ENCODE assay signal across 17 cellular contexts in genomic region chr7:39908973-39909372, GRCh38. TPM values are rescaled to one million over a fixed set of nuclear protein-coding genes. Genes with fewer than 3 reads are reported as not detected.
DNase-seq lines count a peak whose midpoint lies in the region; ATAC-seq and TF ChIP-seq lines count a peak whose summit lies in the region.
"Had no signal": no experiment of that assay in that cellular context is flagged by ENCODE, and none has a peak within 500 bp of the region (broad histone marks: within the 10 kb centered on the region; RNA-seq: fewer than 3 reads in every experiment).

No MANE protein-coding gene starts in this region.

- in situ Hi-C loops in Panc1 (cut with HindIII; ENCODE audit: low pct_unique_long_range_greater_than_20kb, low sequenced_read_pairs): no loop called here

- no peak for TF ChIP-seq POLR2A in esophagus muscularis mucosa (IDR thresholded peaks at IDR 0.05; ENCODE audit: low read depth)

- H3K9me3 ChIP-seq in Panc1 (ENCODE audit: control insufficient read depth, insufficient read depth, low read depth, low read length): no peaks in the 10 kb centered on the region
- peaks cover 0 to 17% (median 9%) of the 10 kb centered on the region in 4 donors for H3K9me3 ChIP-seq in esophagus muscularis mucosa
- H3K9me3 ChIP-seq: BE2C had no signal

- WGBS in esophagus muscularis mucosa: 93% methylated on average over 4 of the region's 4 CpGs

- no peak overlapping the region for H3K27ac ChIP-seq in GM23338 (ENCODE audit: low read depth)
- no peak overlapping the region for H3K27ac ChIP-seq in Panc1 (ENCODE audit: low read length)
- H3K27ac ChIP-seq in esophagus muscularis mucosa (replicated peaks in 1 of 4): no peak overlapping the region
- H3K27ac ChIP-seq: HL-60 had no signal

- no peak for TF ChIP-seq EP300 in esophagus muscularis mucosa (IDR thresholded peaks at IDR 0.05)

- no peak overlapping the region for H3K4me3 Mint-ChIP-seq in GM23338
- H3K4me3 Mint-ChIP-seq: CD4-positive, alpha-beta T cell; IgD-negative memory B cell had no signal

- H3K27me3 Mint-ChIP-seq in GM23338 (ENCODE audit: insufficient read depth, low read depth, poor library complexity): peaks cover 4% of the 10 kb centered on the region
- H3K27me3 Mint-ChIP-seq: CD4-positive, alpha-beta T cell; IgD-negative memory B cell had no signal

- CTCF ChIA-PET in Panc1 (lab: Charles Lee): no interaction called here

- no peaks in the 10 kb centered on the region for H3K36me3 Mint-ChIP-seq in GM23338 (ENCODE audit: low read depth)

- H3K9me3 Mint-ChIP-seq in GM23338: 0 out of 3 replicates have a peak, but pooled peaks cover 4% of the 10 kb centered on the region

- no peaks in the 10 kb centered on the region for H3K4me1 Mint-ChIP-seq in GM23338

- ATAC-seq in GM23338 (no peak), Panc1 (peak; percentile 38; the same call in 1 of the 2 replicates), GM18868 (IDR thresholded peaks at IDR 0.05; ENCODE audit: unreplicated experiment) (no peak)

- H3K79me2 ChIP-seq in GM23338 (replicated peaks; ENCODE audit: insufficient read depth): no peaks in the 10 kb centered on the region

- H3K4me3 ChIP-seq in GM23338: no peak overlapping the region
- H3K4me3 ChIP-seq in Panc1 (ENCODE audit: low read depth in 2 of 2, low read length in 2 of 2): no peak overlapping the region
- H3K4me3 ChIP-seq in esophagus muscularis mucosa: no peak overlapping the region

- TF ChIP-seq CTCF in GM23338 (conservative IDR thresholded peaks at IDR 0.05; ENCODE audit: low read depth in 2 of 2): no peak
- TF ChIP-seq CTCF in Panc1 (IDR thresholded peaks at IDR 0.05): no peak
- no peak for TF ChIP-seq CTCF in esophagus muscularis mucosa (IDR thresholded peaks at IDR 0.05)

- BruUV-seq in Panc1 (replicated peaks; lab: Mats Ljungman, UMichigan): no TSS peak

- no peaks in the 10 kb centered on the region for H3K27me3 ChIP-seq in GM23338 (ENCODE audit: insufficient read depth)
- H3K27me3 ChIP-seq in Panc1 (ENCODE audit: control insufficient read depth, insufficient read depth, low read length): no peaks in the 10 kb centered on the region; the same call in 1 of the 2 replicates
- no peaks in the 10 kb centered on the region for H3K27me3 ChIP-seq in esophagus muscularis mucosa
- H3K27me3 ChIP-seq: BE2C had no signal

- H3K36me3 ChIP-seq in GM23338 (ENCODE audit: insufficient read depth) (no peaks in the 10 kb centered on the region), Panc1 (ENCODE audit: control insufficient read depth, insufficient read depth, low read length) (no peaks in the 10 kb centered on the region), esophagus muscularis mucosa (no peaks in the 10 kb centered on the region)
- H3K36me3 ChIP-seq: BE2C had no signal

- H3F3A ChIP-seq in GM23338 (replicated peaks; ENCODE audit: low read depth): no peaks in the 10 kb centered on the region

- intact Hi-C loops in Panc1 (cut with micrococcal nuclease; ENCODE audit: unreplicated experiment) (no loop called here), esophagus muscularis mucosa (cut with DNase I) (no loop called here)

- peak overlapping the region; percentile 38; the same call in 1 of the 2 replicates for H2AFZ ChIP-seq in GM23338

- no peak overlapping the region for H3K4me2 ChIP-seq in GM23338

- no peaks in the 10 kb centered on the region for H3K4me1 ChIP-seq in GM23338 (ENCODE audit: insufficient read depth)
- no peaks in the 10 kb centered on the region for H3K4me1 ChIP-seq in Panc1 (ENCODE audit: control insufficient read depth, insufficient read depth, low read length)
- H3K4me1 ChIP-seq in esophagus muscularis mucosa: no peaks in the 10 kb centered on the region
- H3K4me1 ChIP-seq: Caco-2 had no signal

- POLR2A ChIA-PET in Panc1 (lab: Charles Lee): no interaction called here

- no peaks in the 10 kb centered on the region for H3K9me2 ChIP-seq in GM23338 (ENCODE audit: insufficient read depth)

- no peak overlapping the region for H3K27ac Mint-ChIP-seq in GM23338
- H3K27ac Mint-ChIP-seq: CD4-positive, alpha-beta T cell; IgD-negative memory B cell had no signal

- DNase-seq in GM23338 (ENCODE audit: low spot score) (no peak), Panc1 (ENCODE audit: low read depth, low spot score) (no peak), esophagus muscularis mucosa (ENCODE audit: extremely low spot score) (peak; percentile 68), UCSD-AML1 (lab: John Stamatoyannopoulos, UW; ENCODE audit: unreplicated experiment) (no peak), SW 1271 (lab: John Stamatoyannopoulos, UW) (no peak)
- DNase-seq: ACHN; BE2C; C1 segment of cervical spinal cord; Caco-2; CD4-positive, alpha-beta T cell; DMS79; GF-D8; HCEC 1CT; KBM-7 had no signal

- H4K20me1 ChIP-seq in GM23338 (replicated peaks; ENCODE audit: insufficient read depth): no peaks in the 10 kb centered on the region

TF ChIP-seq in GM23338, 12 proteins besides CTCF, POLR2A, EP300 and RAD21 (continues in another document):
- TF ChIP-seq EZH2 (IDR thresholded peaks at IDR 0.05; ENCODE audit: low read depth, unreplicated experiment) (no peak), ETS1 (IDR thresholded peaks at IDR 0.05) (no peak), ZNF114 (CRISPR knock-in tag; IDR thresholded peaks at IDR 0.05) (no peak), NANOG (IDR thresholded peaks at IDR 0.05; ENCODE audit: borderline replicate concordance) (no peak), ZNF331 (CRISPR knock-in tag; IDR thresholded peaks at IDR 0.05; ENCODE audit: low read depth) (no peak), ZNF462 (CRISPR knock-in tag; IDR thresholded peaks at IDR 0.05) (no peak)

RNA-seq across cellular contexts. Expression of gene CDK13, which starts 41.1 kb away (rescaled TPM):
- total RNA-seq in GM23338 (2014; rRNA removed; shearing (Covaris generic)): 80.2 and 88.4 TPM in 2 replicates
- polyA plus RNA-seq in GM23338 (2016; fragmentation: Nextera tagmentation; extraction: Ambion mirVana): 38.1 and 39.4 TPM in 2 replicates
- 52.0 TPM for total RNA-seq in Panc1 (2021; ENCODE audit: unreplicated experiment)
- polyA plus RNA-seq in Panc1 (2012; ENCODE audit: insufficient read length): 26.2 TPM
- total RNA-seq in esophagus muscularis mucosa: 10 to 100 TPM; 50.9 to 73.5 (median 63.5) TPM
